ENCODE assay signal across 1 cellular context in the genomic region with DNA sequence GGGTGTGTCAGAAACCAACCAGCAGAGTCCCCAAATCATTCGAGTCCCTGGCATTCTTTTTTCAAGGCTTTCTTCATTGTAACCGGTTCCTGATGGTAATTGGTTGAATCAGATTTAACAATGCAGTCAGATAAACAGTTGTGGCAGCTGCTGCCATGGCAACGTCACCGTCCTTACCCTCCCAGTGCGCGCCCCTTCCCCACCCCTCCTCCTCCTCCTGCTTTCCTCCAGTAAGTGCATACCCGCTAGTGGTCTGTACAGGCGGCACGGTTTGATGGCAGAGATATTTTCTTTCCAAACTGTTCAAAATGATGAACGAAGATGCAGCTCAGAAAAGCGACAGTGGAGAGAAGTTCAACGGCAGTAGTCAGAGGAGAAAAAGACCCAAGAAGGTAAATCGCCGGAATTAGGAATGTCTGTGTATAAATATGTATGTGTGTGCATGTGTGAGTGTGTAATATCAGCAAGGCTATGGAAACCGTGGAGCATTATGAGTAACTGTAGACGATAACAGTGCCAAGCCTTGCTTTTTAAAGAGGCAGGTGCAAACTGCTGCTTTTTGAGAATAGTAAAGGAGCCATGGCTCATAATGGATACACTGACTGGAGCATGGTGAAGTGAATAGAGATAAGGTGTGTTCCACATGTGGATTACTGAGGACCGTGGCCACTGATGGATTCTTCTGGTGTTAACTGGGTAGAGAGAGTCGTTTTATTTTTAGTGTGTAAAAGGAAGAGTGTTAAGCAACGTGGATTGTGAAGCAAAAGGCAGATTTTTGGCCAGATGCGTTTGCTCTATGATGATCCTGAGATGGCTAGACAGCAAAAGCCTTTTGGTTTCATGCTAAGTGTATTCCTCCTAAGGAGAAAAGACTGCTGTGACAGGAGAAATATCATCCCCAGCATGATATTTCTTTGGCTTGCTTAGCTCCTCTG.
TF ChIP-seq lines count a peak whose summit lies in the region.

Gene ANK2, plus strand, starts transcription at position 233 of the 935 bp plus-strand sequence. Its CDS starts 76 bp downstream, at position 309.

TF ChIP-seq in H1, 55 proteins besides CTCF, POLR2A, EP300 and RAD21 (continued from another document):
- TF ChIP-seq RFX5 (IDR thresholded peaks at IDR 0.05; ENCODE audit: borderline replicate concordance, low read depth, low read length): no peak
- no peak for TF ChIP-seq NRF1 (IDR thresholded peaks at IDR 0.05; ENCODE audit: low read depth, low read length)
- no peak for TF ChIP-seq KDM5A (IDR thresholded peaks at IDR 0.05; ENCODE audit: low read length)
- TF ChIP-seq KDM1A (IDR thresholded peaks at IDR 0.05; ENCODE audit: borderline replicate concordance, low read length): no peak
- TF ChIP-seq CBX5 (IDR thresholded peaks at IDR 0.05; ENCODE audit: low read depth, low read length): no peak
- TF ChIP-seq FOSL1 (IDR thresholded peaks at IDR 0.05; ENCODE audit: insufficient read depth, low read depth, low read length): no peak
- no peak for TF ChIP-seq MAX (IDR thresholded peaks at IDR 0.05)
- TF ChIP-seq E2F6 (IDR thresholded peaks at IDR 0.05): no peak
- TF ChIP-seq HDAC6 (IDR thresholded peaks at IDR 0.05; ENCODE audit: low read depth, low read length): no peak
- no peak for TF ChIP-seq YY1 (IDR thresholded peaks at IDR 0.05; ENCODE audit: low read depth, low read length)
- TF ChIP-seq EGR1 (IDR thresholded peaks at IDR 0.05; ENCODE audit: borderline replicate concordance, low read depth, low read length): no peak
- TF ChIP-seq GTF2F1 (IDR thresholded peaks at IDR 0.05; ENCODE audit: borderline replicate concordance, low read depth, low read length): no peak
- 0 out of 2 replicates have a peak, but pooled peaks have one; percentile 7 for TF ChIP-seq RBBP5 (IDR thresholded peaks at IDR 0.05; ENCODE audit: borderline replicate concordance, low read depth, low read length)
- TF ChIP-seq RNF2 (IDR thresholded peaks at IDR 0.05; ENCODE audit: borderline replicate concordance, low read depth, low read length, missing control alignments, poor library complexity, severe bottlenecking): no peak
- peak; percentile 42; the same call in 1 of the 2 replicates for TF ChIP-seq TEAD4 (IDR thresholded peaks at IDR 0.05; ENCODE audit: low read depth, low read length)
- no peak for TF ChIP-seq JUND (IDR thresholded peaks at IDR 0.05; ENCODE audit: low read length)
- TF ChIP-seq HDAC2 (IDR thresholded peaks at IDR 0.05; ENCODE audit: borderline replicate concordance in 1 of 2, low read depth in 2 of 2, low read length in 2 of 2): 0 out of 4 replicates have a peak, but pooled peaks of 1 of the 2 experiments have one; percentile 4
- TF ChIP-seq, protein P1, sequence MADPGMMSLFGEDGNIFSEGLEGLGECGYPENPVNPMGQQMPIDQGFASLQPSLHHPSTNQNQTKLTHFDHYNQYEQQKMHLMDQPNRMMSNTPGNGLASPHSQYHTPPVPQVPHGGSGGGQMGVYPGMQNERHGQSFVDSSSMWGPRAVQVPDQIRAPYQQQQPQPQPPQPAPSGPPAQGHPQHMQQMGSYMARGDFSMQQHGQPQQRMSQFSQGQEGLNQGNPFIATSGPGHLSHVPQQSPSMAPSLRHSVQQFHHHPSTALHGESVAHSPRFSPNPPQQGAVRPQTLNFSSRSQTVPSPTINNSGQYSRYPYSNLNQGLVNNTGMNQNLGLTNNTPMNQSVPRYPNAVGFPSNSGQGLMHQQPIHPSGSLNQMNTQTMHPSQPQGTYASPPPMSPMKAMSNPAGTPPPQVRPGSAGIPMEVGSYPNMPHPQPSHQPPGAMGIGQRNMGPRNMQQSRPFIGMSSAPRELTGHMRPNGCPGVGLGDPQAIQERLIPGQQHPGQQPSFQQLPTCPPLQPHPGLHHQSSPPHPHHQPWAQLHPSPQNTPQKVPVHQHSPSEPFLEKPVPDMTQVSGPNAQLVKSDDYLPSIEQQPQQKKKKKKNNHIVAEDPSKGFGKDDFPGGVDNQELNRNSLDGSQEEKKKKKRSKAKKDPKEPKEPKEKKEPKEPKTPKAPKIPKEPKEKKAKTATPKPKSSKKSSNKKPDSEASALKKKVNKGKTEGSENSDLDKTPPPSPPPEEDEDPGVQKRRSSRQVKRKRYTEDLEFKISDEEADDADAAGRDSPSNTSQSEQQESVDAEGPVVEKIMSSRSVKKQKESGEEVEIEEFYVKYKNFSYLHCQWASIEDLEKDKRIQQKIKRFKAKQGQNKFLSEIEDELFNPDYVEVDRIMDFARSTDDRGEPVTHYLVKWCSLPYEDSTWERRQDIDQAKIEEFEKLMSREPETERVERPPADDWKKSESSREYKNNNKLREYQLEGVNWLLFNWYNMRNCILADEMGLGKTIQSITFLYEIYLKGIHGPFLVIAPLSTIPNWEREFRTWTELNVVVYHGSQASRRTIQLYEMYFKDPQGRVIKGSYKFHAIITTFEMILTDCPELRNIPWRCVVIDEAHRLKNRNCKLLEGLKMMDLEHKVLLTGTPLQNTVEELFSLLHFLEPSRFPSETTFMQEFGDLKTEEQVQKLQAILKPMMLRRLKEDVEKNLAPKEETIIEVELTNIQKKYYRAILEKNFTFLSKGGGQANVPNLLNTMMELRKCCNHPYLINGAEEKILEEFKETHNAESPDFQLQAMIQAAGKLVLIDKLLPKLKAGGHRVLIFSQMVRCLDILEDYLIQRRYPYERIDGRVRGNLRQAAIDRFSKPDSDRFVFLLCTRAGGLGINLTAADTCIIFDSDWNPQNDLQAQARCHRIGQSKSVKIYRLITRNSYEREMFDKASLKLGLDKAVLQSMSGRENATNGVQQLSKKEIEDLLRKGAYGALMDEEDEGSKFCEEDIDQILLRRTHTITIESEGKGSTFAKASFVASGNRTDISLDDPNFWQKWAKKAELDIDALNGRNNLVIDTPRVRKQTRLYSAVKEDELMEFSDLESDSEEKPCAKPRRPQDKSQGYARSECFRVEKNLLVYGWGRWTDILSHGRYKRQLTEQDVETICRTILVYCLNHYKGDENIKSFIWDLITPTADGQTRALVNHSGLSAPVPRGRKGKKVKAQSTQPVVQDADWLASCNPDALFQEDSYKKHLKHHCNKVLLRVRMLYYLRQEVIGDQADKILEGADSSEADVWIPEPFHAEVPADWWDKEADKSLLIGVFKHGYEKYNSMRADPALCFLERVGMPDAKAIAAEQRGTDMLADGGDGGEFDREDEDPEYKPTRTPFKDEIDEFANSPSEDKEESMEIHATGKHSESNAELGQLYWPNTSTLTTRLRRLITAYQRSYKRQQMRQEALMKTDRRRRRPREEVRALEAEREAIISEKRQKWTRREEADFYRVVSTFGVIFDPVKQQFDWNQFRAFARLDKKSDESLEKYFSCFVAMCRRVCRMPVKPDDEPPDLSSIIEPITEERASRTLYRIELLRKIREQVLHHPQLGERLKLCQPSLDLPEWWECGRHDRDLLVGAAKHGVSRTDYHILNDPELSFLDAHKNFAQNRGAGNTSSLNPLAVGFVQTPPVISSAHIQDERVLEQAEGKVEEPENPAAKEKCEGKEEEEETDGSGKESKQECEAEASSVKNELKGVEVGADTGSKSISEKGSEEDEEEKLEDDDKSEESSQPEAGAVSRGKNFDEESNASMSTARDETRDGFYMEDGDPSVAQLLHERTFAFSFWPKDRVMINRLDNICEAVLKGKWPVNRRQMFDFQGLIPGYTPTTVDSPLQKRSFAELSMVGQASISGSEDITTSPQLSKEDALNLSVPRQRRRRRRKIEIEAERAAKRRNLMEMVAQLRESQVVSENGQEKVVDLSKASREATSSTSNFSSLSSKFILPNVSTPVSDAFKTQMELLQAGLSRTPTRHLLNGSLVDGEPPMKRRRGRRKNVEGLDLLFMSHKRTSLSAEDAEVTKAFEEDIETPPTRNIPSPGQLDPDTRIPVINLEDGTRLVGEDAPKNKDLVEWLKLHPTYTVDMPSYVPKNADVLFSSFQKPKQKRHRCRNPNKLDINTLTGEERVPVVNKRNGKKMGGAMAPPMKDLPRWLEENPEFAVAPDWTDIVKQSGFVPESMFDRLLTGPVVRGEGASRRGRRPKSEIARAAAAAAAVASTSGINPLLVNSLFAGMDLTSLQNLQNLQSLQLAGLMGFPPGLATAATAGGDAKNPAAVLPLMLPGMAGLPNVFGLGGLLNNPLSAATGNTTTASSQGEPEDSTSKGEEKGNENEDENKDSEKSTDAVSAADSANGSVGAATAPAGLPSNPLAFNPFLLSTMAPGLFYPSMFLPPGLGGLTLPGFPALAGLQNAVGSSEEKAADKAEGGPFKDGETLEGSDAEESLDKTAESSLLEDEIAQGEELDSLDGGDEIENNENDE (IDR thresholded peaks at IDR 0.05; ENCODE audit: insufficient replicate concordance, low read length): no peak
- TF ChIP-seq PHF8 (conservative IDR thresholded peaks at IDR 0.05; ENCODE audit: low read depth, low read length): no peak
- TF ChIP-seq POU5F1 (IDR thresholded peaks at IDR 0.05; ENCODE audit: low read depth, low read length): no peak
- TF ChIP-seq KDM4A (IDR thresholded peaks at IDR 0.05; ENCODE audit: low read depth, low read length, severe bottlenecking): no peak
- no peak for TF ChIP-seq SIX5 (IDR thresholded peaks at IDR 0.05; ENCODE audit: low read depth, low read length)
- TF ChIP-seq ASH2L (IDR thresholded peaks at IDR 0.05; ENCODE audit: low read length): no peak
- TF ChIP-seq RXRA (IDR thresholded peaks at IDR 0.05; ENCODE audit: insufficient read depth, low read depth, low read length): no peak
- TF ChIP-seq SIN3A (conservative IDR thresholded peaks at IDR 0.05 in 1 of 2, IDR thresholded peaks at IDR 0.05 in 1 of 2; ENCODE audit: low read depth in 1 of 2, low read length in 2 of 2): no peak
